In genomic region chr13:27375686-27376326, GRCh38 we compare ENCODE assay signal across 1 cellular context.
TF ChIP-seq lines count a peak whose summit lies in the region.

No MANE protein-coding gene starts in this region.

TF ChIP-seq in GM23338, 12 proteins besides CTCF, POLR2A, EP300 and RAD21 (continued from another document):
- no peak for TF ChIP-seq REST (IDR thresholded peaks at IDR 0.05; ENCODE audit: unreplicated experiment)
- no peak for TF ChIP-seq JUNB (IDR thresholded peaks at IDR 0.05; ENCODE audit: unreplicated experiment)
- TF ChIP-seq ZNF114 (CRISPR knock-in tag; IDR thresholded peaks at IDR 0.05): no peak
- no peak for TF ChIP-seq EZH2phosphoT487 (IDR thresholded peaks at IDR 0.05; ENCODE audit: unreplicated experiment)
TF ChIP-seq in GM23338: peak in this region for 0.
